ENCODE assay signal across 8 cellular contexts in genomic region chr5:111512026-111512405, GRCh38. TPM values are rescaled to one million over a fixed set of nuclear protein-coding genes. Genes with fewer than 3 reads are reported as not detected.
DNase-seq lines count a peak whose midpoint lies in the region; ATAC-seq and TF ChIP-seq lines count a peak whose summit lies in the region.

No MANE protein-coding gene starts in this region.

- H3K36me3 ChIP-seq in Caco-2 (ENCODE audit: control insufficient read depth, insufficient read depth, low read length), result no peaks in the 10 kb centered on the region
- H3K36me3 ChIP-seq in body of pancreas (replicated peaks in 1 of 2; ENCODE audit: insufficient read depth in 1 of 2, low read depth in 2 of 2), result no peaks in the 10 kb centered on the region
- H3K36me3 ChIP-seq in kidney epithelial cell (ENCODE audit: control insufficient read depth, insufficient read depth, low read length), result no peaks in the 10 kb centered on the region
- H3K36me3 ChIP-seq in suprapubic skin, result no peaks in the 10 kb centered on the region

- H3K4me1 ChIP-seq in Caco-2 (peaks cover 46% of the 10 kb centered on the region), body of pancreas (peaks cover 22% of the 10 kb centered on the region), suprapubic skin (peaks cover 22% of the 10 kb centered on the region)

- H3K4me3 Mint-ChIP-seq in Caco-2 (ENCODE audit: unreplicated experiment), result peak overlapping the region; percentile 95

- CTCF ChIA-PET in Caco-2 (lab: Charles Lee), result no interaction called here

- peak overlapping the region; percentile 95 for H3K27ac Mint-ChIP-seq in Caco-2 (ENCODE audit: unreplicated experiment)

- DNase-seq in Caco-2 (no peak), NCI-H187 treated with DMSO at 0.1 percent for 48 hours (lab: John Stamatoyannopoulos, UW) (peak; percentile 41), body of pancreas (no peak), kidney epithelial cell (ENCODE audit: low read depth) (no peak), suprapubic skin (ENCODE audit: low spot score in 2 of 2) (no peak), kidney tubule cell (ENCODE audit: low spot score) (no peak), HPDE6-E6E7 (ENCODE audit: extremely low spot score) (no peak)

- intact Hi-C loops in Caco-2 (cut with micrococcal nuclease; ENCODE audit: unreplicated experiment), result loop anchor here (1.0 to 10.0 kb wide), 5 partner anchors 9 to 713 kb away; no protein-coding TSS in a partner anchor
- intact Hi-C loops in body of pancreas (cut with DNase I), result no loop called here

- H3K27me3 ChIP-seq in Caco-2 (replicated peaks; ENCODE audit: control insufficient read depth, insufficient read depth, low read length), result no peaks in the 10 kb centered on the region
- H3K27me3 ChIP-seq in body of pancreas, result no peaks in the 10 kb centered on the region
- H3K27me3 ChIP-seq in kidney epithelial cell (ENCODE audit: control insufficient read depth, insufficient read depth, low read length), result no peaks in the 10 kb centered on the region
- no peaks in the 10 kb centered on the region for H3K27me3 ChIP-seq in suprapubic skin

- peak; percentile 25 for ATAC-seq in GM21515 (IDR thresholded peaks at IDR 0.05; ENCODE audit: unreplicated experiment)
- ATAC-seq in body of pancreas, result peak; percentile 2

- peak overlapping the region; percentile 64 to 91 (median 84) for H3K27ac ChIP-seq in body of pancreas
- peak overlapping the region; percentile 78 for H3K27ac ChIP-seq in suprapubic skin

- no peak for TF ChIP-seq POLR2A in body of pancreas (IDR thresholded peaks at IDR 0.05)
- no peak for TF ChIP-seq POLR2A in suprapubic skin (IDR thresholded peaks at IDR 0.05)

- TF ChIP-seq CTCF in Caco-2 (IDR thresholded peaks at IDR 0.05; ENCODE audit: insufficient read depth in 1 of 2, low read depth in 1 of 2, low read length in 1 of 2, severe bottlenecking in 1 of 2, unreplicated experiment in 1 of 2) (no peak), body of pancreas (IDR thresholded peaks at IDR 0.05) (no peak), kidney epithelial cell (IDR thresholded peaks at IDR 0.05; ENCODE audit: insufficient read depth, low read length, poor library complexity, severe bottlenecking) (no peak), suprapubic skin (IDR thresholded peaks at IDR 0.05) (no peak)

- POLR2A ChIA-PET in Caco-2 (lab: Charles Lee), result interaction anchor here (0.9 to 1.9 kb wide), 2 partner anchors 19 to 649 kb away, joined by 4 to 8 read pairs; no protein-coding TSS in a partner anchor

- TF ChIP-seq EP300 in suprapubic skin (IDR thresholded peaks at IDR 0.05), result no peak

- no peaks in the 10 kb centered on the region for H3K27me3 Mint-ChIP-seq in Caco-2 (ENCODE audit: insufficient read depth, unreplicated experiment)

- H3K4me1 Mint-ChIP-seq in Caco-2 (ENCODE audit: low read depth, unreplicated experiment), result peaks cover 51% of the 10 kb centered on the region

- H3K4me3 ChIP-seq in Caco-2 (ENCODE audit: low read depth, low read length) (peak overlapping the region; percentile 68), body of pancreas (peak overlapping the region; percentile 55 to 71), kidney epithelial cell (ENCODE audit: low read depth, low read length) (peak overlapping the region; percentile 98), suprapubic skin (peak overlapping the region; percentile 86)

- 0% methylated on average over 25 of the region's 25 CpGs; no CpG with 5 or more reads in 1 of the 2 donors for WGBS in body of pancreas, 2 donors
- WGBS in suprapubic skin, result 5% methylated on average over 3 of the region's 25 CpGs

- BruUV-seq in Caco-2 (replicated peaks; lab: Mats Ljungman, UMichigan), result no TSS peak

- H3K9me3 Mint-ChIP-seq in Caco-2 (ENCODE audit: unreplicated experiment), result no peaks in the 10 kb centered on the region

- H3K9me3 ChIP-seq in Caco-2, result no peaks in the 10 kb centered on the region
- no peaks in the 10 kb centered on the region for H3K9me3 ChIP-seq in body of pancreas
- H3K9me3 ChIP-seq in suprapubic skin, result no peaks in the 10 kb centered on the region

- peaks cover 18% of the 10 kb centered on the region for H3K36me3 Mint-ChIP-seq in Caco-2 (ENCODE audit: insufficient read depth, unreplicated experiment)

RNA-seq across cellular contexts. Expression of gene STARD4, which starts 0.3 kb away (rescaled TPM):
- total RNA-seq in Caco-2 (2022), result 102 and 113 TPM in 2 replicates
- total RNA-seq in body of pancreas, result 10 to 100 TPM in 1 of 2 donors, 1 to 10 TPM in 1; 6.0 to 10.9 TPM
- 45.8 and 56.1 TPM in 2 replicates for total RNA-seq in kidney epithelial cell
- 1 to 10 TPM; 2.2 to 6.4 (median 3.2) TPM for total RNA-seq in suprapubic skin
